ENCODE assay signal across 27 cellular contexts in the genomic region with DNA sequence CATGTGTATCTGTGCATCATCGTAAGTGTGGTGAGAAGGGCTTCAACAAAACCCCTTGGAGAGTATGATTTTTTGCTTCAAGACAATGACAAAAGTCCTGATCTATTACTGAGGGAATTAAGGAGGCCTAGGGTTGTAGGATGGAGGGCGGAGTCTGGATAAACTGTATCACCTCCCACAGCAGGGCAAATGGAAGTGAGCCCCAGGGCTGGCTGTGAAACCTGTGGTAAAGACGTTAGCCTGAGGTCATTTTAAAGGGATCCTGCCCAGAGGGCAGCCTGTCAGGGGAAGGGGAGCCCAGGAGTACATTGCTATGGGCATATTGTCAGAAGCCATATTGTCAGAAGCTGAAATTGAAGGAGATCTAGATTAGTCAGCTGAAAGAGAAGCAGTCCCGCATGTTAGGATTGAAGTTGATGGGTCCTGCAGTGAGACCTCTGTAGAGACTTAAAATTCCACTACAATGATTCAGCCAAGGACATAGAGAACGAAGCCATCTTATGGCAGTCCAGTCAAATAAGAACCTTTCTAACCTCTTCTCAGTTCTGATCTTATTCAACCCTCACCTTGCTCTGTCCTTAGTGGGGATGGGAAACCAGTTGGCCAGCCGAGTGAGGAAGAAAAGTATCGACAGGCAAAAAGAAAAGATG. TPM values are rescaled to one million over a fixed set of nuclear protein-coding genes. Genes with fewer than 3 reads are reported as not detected.
"Had no signal": no experiment of that assay in that cellular context is flagged by ENCODE, and none has a peak within 500 bp of the region (broad histone marks: within the 10 kb centered on the region; RNA-seq: fewer than 3 reads in every experiment).

No MANE protein-coding gene starts in this region.

- H3K4me2 ChIP-seq: KMS-11 had no signal

- H3K27me3 ChIP-seq: breast epithelium had no signal

- H3K4me3 ChIP-seq: breast epithelium had no signal

- H3K4me1 ChIP-seq: breast epithelium had no signal

- DNase-seq: activated CD4-positive, alpha-beta T cell treated with anti-CD3 and anti-CD28 coated beads for 48 hours; activated CD4-positive, alpha-beta T cell treated with anti-CD3 and anti-CD28 coated beads, Interleukin-2, amount 50 U/mL, for 4 hours; activated CD8-positive, alpha-beta memory T cell treated with anti-CD3 and anti-CD28 coated beads, Interleukin-2, amount 50 U/mL, for 48 hours; activated CD8-positive, alpha-beta T cell treated with anti-CD3 and anti-CD28 coated beads, Interleukin-2, amount 10 ng/mL, durations not matched to agents 7 days and 5 days; activated naive CD4-positive, alpha-beta T cell treated with anti-CD3 and anti-CD28 coated beads, Interleukin-2, amount 50 U/mL, for 16 hours; activated naive CD8-positive, alpha-beta T cell treated with anti-CD3 and anti-CD28 coated beads, Interleukin-2, amount 10 ng/mL, durations not matched to agents 7 days and 5 days; activated T-cell treated with anti-CD3 and anti-CD28 coated beads, Interleukin-2, amount 50 U/mL, for 1 hour; aorta; central memory CD4-positive, alpha-beta T cell; NCI-H1092; NCI-H1417; NCI-H1694; NCI-H2029; NCI-H2107; NCI-H2171 treated with DMSO at 0.1 percent for 48 hours; NCI-H226; NCI-H526; NCI-H774; SIG-M5; T-helper 17 cell; T-helper 9 cell had no signal

- H3K27ac Mint-ChIP-seq: activated CD8-positive, alpha-beta T cell treated with anti-CD3 and anti-CD28 coated beads, Interleukin-2, amount 10 ng/mL, durations not matched to agents 7 days and 5 days; activated naive CD8-positive, alpha-beta T cell treated with anti-CD3 and anti-CD28 coated beads, Interleukin-2, amount 10 ng/mL, durations not matched to agents 7 days and 5 days; T-helper 17 cell had no signal

- H3K27ac ChIP-seq: breast epithelium, KMS-11, VCaP had no signal

- H3K36me3 Mint-ChIP-seq: activated naive CD8-positive, alpha-beta T cell treated with anti-CD3 and anti-CD28 coated beads, Interleukin-2, amount 10 ng/mL, durations not matched to agents 7 days and 5 days had no signal

- H3K36me3 ChIP-seq: breast epithelium had no signal

- H3K4me3 Mint-ChIP-seq: activated CD8-positive, alpha-beta T cell treated with anti-CD3 and anti-CD28 coated beads, Interleukin-2, amount 10 ng/mL, durations not matched to agents 7 days and 5 days; activated naive CD8-positive, alpha-beta T cell treated with anti-CD3 and anti-CD28 coated beads, Interleukin-2, amount 10 ng/mL, durations not matched to agents 7 days and 5 days; T-helper 17 cell had no signal

- H3K9ac ChIP-seq: KMS-11 had no signal

- H3K9me3 ChIP-seq: breast epithelium had no signal

- H3K4me1 Mint-ChIP-seq: T-helper 17 cell had no signal

- ATAC-seq: activated CD4-positive, CD25-positive, alpha-beta regulatory T cell treated with anti-CD3 and anti-CD28 coated beads, Interleukin-2, amount 50 U/mL, for 24 hours; activated CD8-positive, alpha-beta T cell treated with anti-CD3 and anti-CD28 coated beads, Interleukin-2, amount 10 ng/mL, durations not matched to agents 7 days and 5 days; T-helper 17 cell had no signal

RNA-seq across cellular contexts. Expression of a gene that starts 26.9 kb away (rescaled TPM):
- total RNA-seq: MCF 10A, OCI-LY7 had no signal
